In the genomic region with DNA sequence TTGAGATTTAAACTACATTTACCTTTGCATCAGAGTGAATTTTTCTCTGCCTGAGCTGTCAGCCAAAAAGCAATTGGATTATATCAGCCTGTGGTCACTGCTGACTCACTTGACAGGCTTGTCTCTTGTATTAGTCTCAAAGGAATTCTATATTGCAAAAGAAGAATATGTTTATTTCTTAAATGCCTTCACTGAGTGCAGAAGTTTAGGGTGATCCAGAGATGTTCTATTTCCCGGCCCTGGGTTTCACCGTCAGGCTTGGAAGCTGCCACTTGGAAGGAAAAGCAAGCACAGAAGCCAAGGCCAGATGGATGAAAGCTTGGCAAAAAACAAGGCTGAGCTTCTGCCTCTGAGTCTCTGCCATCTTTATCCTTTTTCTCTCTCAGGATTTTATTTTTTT, we compare ENCODE assay signal across 1 cellular context.
TF ChIP-seq lines count a peak whose summit lies in the region.

No MANE protein-coding gene starts in this region.

TF ChIP-seq in HepG2, 621 proteins besides CTCF, POLR2A, EP300 and RAD21 (continued from another document):
- TF ChIP-seq, protein P1, sequence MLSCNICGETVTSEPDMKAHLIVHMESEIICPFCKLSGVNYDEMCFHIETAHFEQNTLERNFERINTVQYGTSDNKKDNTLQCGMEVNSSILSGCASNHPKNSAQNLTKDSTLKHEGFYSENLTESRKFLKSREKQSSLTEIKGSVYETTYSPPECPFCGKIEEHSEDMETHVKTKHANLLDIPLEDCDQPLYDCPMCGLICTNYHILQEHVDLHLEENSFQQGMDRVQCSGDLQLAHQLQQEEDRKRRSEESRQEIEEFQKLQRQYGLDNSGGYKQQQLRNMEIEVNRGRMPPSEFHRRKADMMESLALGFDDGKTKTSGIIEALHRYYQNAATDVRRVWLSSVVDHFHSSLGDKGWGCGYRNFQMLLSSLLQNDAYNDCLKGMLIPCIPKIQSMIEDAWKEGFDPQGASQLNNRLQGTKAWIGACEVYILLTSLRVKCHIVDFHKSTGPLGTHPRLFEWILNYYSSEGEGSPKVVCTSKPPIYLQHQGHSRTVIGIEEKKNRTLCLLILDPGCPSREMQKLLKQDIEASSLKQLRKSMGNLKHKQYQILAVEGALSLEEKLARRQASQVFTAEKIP (CRISPR knock-in tag; IDR thresholded peaks at IDR 0.05; ENCODE audit: borderline replicate concordance) = no peak
- no peak for TF ChIP-seq BORCS8-MEF2B (CRISPR knock-in tag; IDR thresholded peaks at IDR 0.05)
- no peak for TF ChIP-seq ZMAT3 (CRISPR knock-in tag; conservative IDR thresholded peaks at IDR 0.05)
- no peak for TF ChIP-seq ETV6 (CRISPR knock-in tag; conservative IDR thresholded peaks at IDR 0.05)
- no peak for TF ChIP-seq SAFB2 (CRISPR knock-in tag; IDR thresholded peaks at IDR 0.05; ENCODE audit: borderline replicate concordance, low read depth)
- no peak for TF ChIP-seq HOXA7 (CRISPR knock-in tag; IDR thresholded peaks at IDR 0.05)
